Comparison of ENCODE assay signal across 11 cellular contexts in genomic region chr1:65395887-65396612, GRCh38. TPM values are rescaled to one million over a fixed set of nuclear protein-coding genes. Genes with fewer than 3 reads are reported as not detected.
DNase-seq lines count a peak whose midpoint lies in the region; ATAC-seq, FAIRE-seq and TF ChIP-seq lines count a peak whose summit lies in the region.
"Had no signal": no experiment of that assay in that cellular context is flagged by ENCODE, and none has a peak within 500 bp of the region (broad histone marks: within the 10 kb centered on the region; RNA-seq: fewer than 3 reads in every experiment).

No MANE protein-coding gene starts in this region.

- H3K36me3 Mint-ChIP-seq in T-helper 2 cell treated with Interferon-gamma antibody and Interleukin-4, amounts not matched to agents 5 μg/mL and 100 μg/mL, for 36 hours (ENCODE audit: low read depth) = peaks cover 4% of the 10 kb centered on the region

- TF ChIP-seq CTCF in GM12865 (IDR thresholded peaks at IDR 0.05; ENCODE audit: insufficient read depth, low read depth, low read length, missing control alignments) = no peak
- TF ChIP-seq CTCF in foreskin keratinocyte (conservative IDR thresholded peaks at IDR 0.05) = no peak

- H3K36me3 ChIP-seq in effector memory CD4-positive, alpha-beta T cell (ENCODE audit: control insufficient read depth, insufficient read depth, low read length) = no peaks in the 10 kb centered on the region
- H3K36me3 ChIP-seq in small intestine (ENCODE audit: control insufficient read depth in 2 of 2, insufficient read depth in 2 of 2, low read length in 2 of 2) = no peaks in the 10 kb centered on the region
- H3K36me3 ChIP-seq: esophagus squamous epithelium had no signal

- peak overlapping the region; percentile 25 for H3K4me3 Mint-ChIP-seq in T-helper 2 cell treated with Interferon-gamma antibody and Interleukin-4, amounts not matched to agents 5 μg/mL and 100 μg/mL, for 36 hours

- H3K4me3 ChIP-seq in GM12865 (ENCODE audit: low read depth, low read length) (no peak overlapping the region), small intestine (ENCODE audit: low read depth in 1 of 2, low read length in 2 of 2) (no peak overlapping the region)
- H3K4me3 ChIP-seq in effector memory CD4-positive, alpha-beta T cell (ENCODE audit: insufficient read depth, low read depth, low read length, poor library complexity, severe bottlenecking) = no peak overlapping the region
- H3K4me3 ChIP-seq: esophagus squamous epithelium had no signal

- peak; percentile 18 for DNase-seq in A172 (ENCODE audit: low spot score)
- peak; percentile 20 for DNase-seq in GM12865 (ENCODE audit: low read depth)
- DNase-seq in T-helper 2 cell treated with Interferon-gamma antibody and Interleukin-4, amounts not matched to agents 5 μg/mL and 100 μg/mL, for 36 hours (ENCODE audit: low spot score) = peak; percentile 30
- no peak for DNase-seq in foreskin keratinocyte
- no peak for DNase-seq in left ventricle myocardium superior
- DNase-seq in cortex of kidney (lab: John Stamatoyannopoulos, UW) = no peak
- DNase-seq in effector memory CD4-positive, alpha-beta T cell = no peak
- DNase-seq in small intestine = no peak
- DNase-seq: esophagus squamous epithelium, NCI-H748 treated with DMSO at 0.1 percent for 48 hours, substantia nigra had no signal

- H3K9me3 ChIP-seq in effector memory CD4-positive, alpha-beta T cell (ENCODE audit: control insufficient read depth, low read length) = no peaks in the 10 kb centered on the region
- no peaks in the 10 kb centered on the region for H3K9me3 ChIP-seq in small intestine (ENCODE audit: control insufficient read depth, low read depth)
- H3K9me3 ChIP-seq: esophagus squamous epithelium had no signal

- peaks cover 67% of the 10 kb centered on the region for H3K4me1 Mint-ChIP-seq in T-helper 2 cell treated with Interferon-gamma antibody and Interleukin-4, amounts not matched to agents 5 μg/mL and 100 μg/mL, for 36 hours (ENCODE audit: low read depth)

- peaks cover 10% of the 10 kb centered on the region for H3K4me1 ChIP-seq in foreskin keratinocyte
- H3K4me1 ChIP-seq in effector memory CD4-positive, alpha-beta T cell (ENCODE audit: control insufficient read depth, insufficient read depth, low read length, poor library complexity, severe bottlenecking) = no peaks in the 10 kb centered on the region
- H3K4me1 ChIP-seq in small intestine (ENCODE audit: control insufficient read depth in 2 of 2, insufficient read depth in 1 of 2, low read depth in 1 of 2, low read length in 1 of 2) = no peaks in the 10 kb centered on the region
- H3K4me1 ChIP-seq: esophagus squamous epithelium had no signal

- ATAC-seq in foreskin keratinocyte = peak; percentile 45
- ATAC-seq in left ventricle myocardium superior = no peak

- intact Hi-C loops in left ventricle myocardium superior (cut with micrococcal nuclease) = no loop called here

- H3K27ac Mint-ChIP-seq in T-helper 2 cell treated with Interferon-gamma antibody and Interleukin-4, amounts not matched to agents 5 μg/mL and 100 μg/mL, for 36 hours = peak overlapping the region; percentile 55

- H3K27me3 ChIP-seq in foreskin keratinocyte (no peaks in the 10 kb centered on the region), small intestine (ENCODE audit: control insufficient read depth in 2 of 2, insufficient read depth in 2 of 2, low read length in 2 of 2) (no peaks in the 10 kb centered on the region)
- no peaks in the 10 kb centered on the region for H3K27me3 ChIP-seq in effector memory CD4-positive, alpha-beta T cell (replicated peaks; ENCODE audit: control insufficient read depth, insufficient read depth, low read length, poor library complexity, severe bottlenecking)
- H3K27me3 ChIP-seq: esophagus squamous epithelium had no signal

- 75 to 86% (median 82%) methylated on average over 3 of the region's 3 CpGs for WGBS in small intestine, 3 donors

- H3K27me3 Mint-ChIP-seq in T-helper 2 cell treated with Interferon-gamma antibody and Interleukin-4, amounts not matched to agents 5 μg/mL and 100 μg/mL, for 36 hours (ENCODE audit: low read depth) = no peaks in the 10 kb centered on the region

- H3K27ac ChIP-seq in foreskin keratinocyte = no peak overlapping the region
- H3K27ac ChIP-seq in effector memory CD4-positive, alpha-beta T cell (ENCODE audit: insufficient read depth, low read length, poor library complexity, severe bottlenecking) = no peak overlapping the region
- no peak overlapping the region for H3K27ac ChIP-seq in small intestine (ENCODE audit: low read depth in 1 of 2, low read length in 1 of 2)
- H3K27ac ChIP-seq: esophagus squamous epithelium had no signal

- no peaks in the 10 kb centered on the region for H3K9me3 Mint-ChIP-seq in T-helper 2 cell treated with Interferon-gamma antibody and Interleukin-4, amounts not matched to agents 5 μg/mL and 100 μg/mL, for 36 hours

- FAIRE-seq in small intestine (lab: Jason Lieb, UNC) = no peak

RNA-seq across cellular contexts. Expression of gene LEPR, which starts 24.4 kb away (rescaled TPM):
- 3.0 and 3.1 TPM in 2 replicates for total RNA-seq in A172 (2014; rRNA removed; shearing (Covaris generic))
- total RNA-seq in foreskin keratinocyte (2.2 and 2.6 TPM in 2 replicates), left ventricle myocardium superior (4.4 TPM)
- polyA plus RNA-seq in foreskin keratinocyte (0.55 and 0.74 TPM in 2 replicates), small intestine (1 to 10 TPM in 1 of 3 donors, under 1 TPM in 1, not detected in 1; 0.54 to 6.6 TPM)

RNA-seq across cellular contexts. Expression of gene LEPROT, which starts 24.4 kb away (rescaled TPM):
- total RNA-seq in A172 (2014; rRNA removed; shearing (Covaris generic)) = 62.6 and 64.1 TPM in 2 replicates
- total RNA-seq in foreskin keratinocyte (32.0 and 38.9 TPM in 2 replicates), left ventricle myocardium superior (49.0 TPM)
- polyA plus RNA-seq in foreskin keratinocyte (20.4 and 20.6 TPM in 2 replicates), small intestine (10 to 100 TPM; 14.1 to 31.2 (median 19.2) TPM)

Comparison
In these comparisons a context has a peak if more than half of its experiments do, and no peak if none do; other contexts are left out.
1. DNase-seq: peak in A172 (single experiment), GM12865 (single experiment) and T-helper 2 cell treated with Interferon-gamma antibody and Interleukin-4, amounts not matched to agents 5 μg/mL and 100 μg/mL, for 36 hours (single experiment); none in foreskin keratinocyte (0 of 2), left ventricle myocardium superior (single experiment), cortex of kidney (single experiment), effector memory CD4-positive, alpha-beta T cell (0 of 3) and small intestine (single experiment).